ENCODE assay signal across 8 cellular contexts in the genomic region with DNA sequence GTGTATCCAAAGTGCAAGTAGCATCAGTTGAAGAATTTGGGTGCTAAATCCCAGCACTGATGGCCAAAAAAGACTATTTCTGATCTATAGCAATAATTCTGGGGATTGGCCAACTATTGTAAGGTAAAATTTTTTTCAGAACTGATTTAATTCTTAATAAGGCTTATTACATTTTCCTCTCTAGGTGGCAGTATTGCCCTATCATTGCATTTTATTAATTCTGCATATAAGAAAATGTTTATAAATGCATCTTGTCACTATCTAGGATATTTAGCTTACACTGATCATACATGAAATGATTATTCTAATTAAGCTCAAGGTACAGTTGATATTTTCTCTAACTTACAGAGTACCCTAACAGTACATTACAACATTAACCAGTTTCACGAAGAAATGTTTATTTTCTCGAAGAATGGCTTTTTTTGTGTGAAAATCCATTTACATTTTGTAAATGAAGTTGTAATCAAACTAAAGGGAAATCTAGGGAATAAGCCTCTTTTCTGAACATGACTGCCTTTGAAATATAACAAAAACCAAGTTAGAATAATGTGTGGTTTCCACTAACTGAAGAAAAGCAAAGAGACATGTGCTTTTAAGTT. TPM values are rescaled to one million over a fixed set of nuclear protein-coding genes. Genes with fewer than 3 reads are reported as not detected.
DNase-seq lines count a peak whose midpoint lies in the region; ATAC-seq and TF ChIP-seq lines count a peak whose summit lies in the region.

No MANE protein-coding gene starts in this region.

- H3K4me1 ChIP-seq in foreskin keratinocyte: no peaks in the 10 kb centered on the region

- peaks cover 3% of the 10 kb centered on the region for H3K27me3 ChIP-seq in foreskin keratinocyte

- intact Hi-C loops in CD14-positive monocyte (cut with micrococcal nuclease): no loop called here
- intact Hi-C loops in posterior cingulate gyrus (cut with DNase I): loop anchor here (1.0 kb wide), 1 partner anchor 118 kb away; no protein-coding TSS in a partner anchor

- no peak overlapping the region for H3K4me3 Mint-ChIP-seq in CD14-positive monocyte

- H3K9me3 Mint-ChIP-seq in CD14-positive monocyte: no peaks in the 10 kb centered on the region

- in situ Hi-C loops in SK-MEL-5 (cut with HindIII; ENCODE audit: low pct_unique_long_range_greater_than_20kb, low sequenced_read_pairs): no loop called here

- ATAC-seq in foreskin keratinocyte (no peak), HG03469 (IDR thresholded peaks at IDR 0.05; ENCODE audit: unreplicated experiment) (no peak)

- H3K4me1 Mint-ChIP-seq in CD14-positive monocyte: no peaks in the 10 kb centered on the region

- DNase-seq in CD14-positive monocyte (ENCODE audit: low spot score): no peak
- peak; percentile 64 for DNase-seq in HT-29 (ENCODE audit: low spot score)
- peak; percentile 49 for DNase-seq in SK-MEL-5 (ENCODE audit: low read depth, low spot score)
- DNase-seq in foreskin keratinocyte: peak in 1 of 2 donors; percentile 23
- DNase-seq in superior temporal gyrus (ENCODE audit: extremely low spot score): peak; percentile 80
- DNase-seq in NK-92 (lab: John Stamatoyannopoulos, UW; ENCODE audit: unreplicated experiment): no peak
- no peak for DNase-seq in posterior cingulate gyrus

- no peak overlapping the region for H3K27ac Mint-ChIP-seq in CD14-positive monocyte

- H3K27me3 Mint-ChIP-seq in CD14-positive monocyte (ENCODE audit: low read depth in 3 of 3): peaks cover 0 to 2% (median 0%) of the 10 kb centered on the region in 3 donors

- no peak overlapping the region for H3K27ac ChIP-seq in foreskin keratinocyte

- H3K36me3 Mint-ChIP-seq in CD14-positive monocyte: no peaks in the 10 kb centered on the region

- TF ChIP-seq CTCF in CD14-positive monocyte (IDR thresholded peaks at IDR 0.05) (peak; percentile 54), foreskin keratinocyte (conservative IDR thresholded peaks at IDR 0.05) (peak; percentile 76)

RNA-seq across cellular contexts. Expression of gene TTN, which starts 11.0 kb away (rescaled TPM):
- polyA plus RNA-seq in CD14-positive monocyte (under 1 TPM; 0.08 to 0.12 TPM), foreskin keratinocyte (not detected in 2 replicates)
- total RNA-seq in HT-29 (2014; rRNA removed; shearing (Covaris generic)): under 0.01 TPM in 2 replicates
- total RNA-seq in SK-MEL-5 (2014; rRNA removed; shearing (Covaris generic)): under 0.01 TPM in 2 replicates
- polyA plus RNA-seq in SK-MEL-5 (2015; cell fraction: cytosol; rRNA removed): 0.08 TPM in 1 of 2 replicates, not detected in the other
- under 0.01 TPM in 1 of 2 replicates, not detected in the other for polyA plus RNA-seq in SK-MEL-5 (2015; cell fraction: nucleus; rRNA removed)
- not detected in 2 replicates for total RNA-seq in foreskin keratinocyte

Comparison
In these comparisons a context has a peak if more than half of its experiments do, and no peak if none do; other contexts are left out.
1. DNase-seq: peak in HT-29 (single experiment), SK-MEL-5 (single experiment) and superior temporal gyrus (single experiment); none in CD14-positive monocyte (single experiment), NK-92 (single experiment) and posterior cingulate gyrus (0 of 10).